In genomic region chr11:130544266-130544665, GRCh38 we compare ENCODE assay signal across 9 cellular contexts.
"Had no signal": no experiment of that assay in that cellular context is flagged by ENCODE, and none has a peak within 500 bp of the region (broad histone marks: within the 10 kb centered on the region; RNA-seq: fewer than 3 reads in every experiment).

No MANE protein-coding gene starts in this region.

- H3K4me1 ChIP-seq: HAP-1 had no signal

- H3K4me3 ChIP-seq: GM23248, GM23338, HAP-1 had no signal

- DNase-seq: GM23248, GOT3, H7, H9, HCEC 1CT, HFFc6 had no signal

- H3K27ac ChIP-seq: GM23248 had no signal

- ATAC-seq: GM23338, HCT116 had no signal

- H3K36me3 ChIP-seq: HAP-1 had no signal

- H3K9me3 ChIP-seq: HAP-1 had no signal
